In genomic region chr14:100031506-100032281, GRCh38 we compare ENCODE assay signal across 10 cellular contexts. TPM values are rescaled to one million over a fixed set of nuclear protein-coding genes. Genes with fewer than 3 reads are reported as not detected.
DNase-seq lines count a peak whose midpoint lies in the region; ATAC-seq and TF ChIP-seq lines count a peak whose summit lies in the region.
"Had no signal": no experiment of that assay in that cellular context is flagged by ENCODE, and none has a peak within 500 bp of the region (broad histone marks: within the 10 kb centered on the region; RNA-seq: fewer than 3 reads in every experiment).

No MANE protein-coding gene starts in this region.

- peaks cover 0 to 4% of the 10 kb centered on the region in 2 donors for H3K4me1 Mint-ChIP-seq in natural killer cell
- no peaks in the 10 kb centered on the region for H3K4me1 Mint-ChIP-seq in activated T-helper 1 cell treated with anti-CD3 and anti-CD28 coated beads, Interleukin-12 subunit alpha, Interleukin-12 subunit beta, Interleukin-2, Interleukin-4 antibody, amounts not matched to agents 30 ng/mL and 10 ng/mL and 1 ng/mL, durations not matched to agents 14 hours and 24 hours and 36 hours (ENCODE audit: low read depth)

- H3K4me3 Mint-ChIP-seq in natural killer cell = no peak overlapping the region
- H3K4me3 Mint-ChIP-seq in activated T-helper 1 cell treated with anti-CD3 and anti-CD28 coated beads, Interleukin-12 subunit alpha, Interleukin-12 subunit beta, Interleukin-2, Interleukin-4 antibody, amounts not matched to agents 30 ng/mL and 10 ng/mL and 1 ng/mL, durations not matched to agents 14 hours and 24 hours and 36 hours = no peak overlapping the region

- CTCF ChIA-PET in BJ (lab: Yijun Ruan, JAX) = no interaction called here

- no peaks in the 10 kb centered on the region for H3K36me3 Mint-ChIP-seq in natural killer cell
- peaks cover 9% of the 10 kb centered on the region for H3K36me3 Mint-ChIP-seq in activated T-helper 1 cell treated with anti-CD3 and anti-CD28 coated beads, Interleukin-12 subunit alpha, Interleukin-12 subunit beta, Interleukin-2, Interleukin-4 antibody, amounts not matched to agents 30 ng/mL and 10 ng/mL and 1 ng/mL, durations not matched to agents 14 hours and 24 hours and 36 hours (ENCODE audit: low read depth)

- TF ChIP-seq POLR2A in NB4 (IDR thresholded peaks at IDR 0.05; ENCODE audit: extremely low read depth, insufficient read length) = no peak

- ATAC-seq in HG03108 (IDR thresholded peaks at IDR 0.05; ENCODE audit: unreplicated experiment) = no peak
- no peak for ATAC-seq in natural killer cell

- TF ChIP-seq CTCF in BJ (IDR thresholded peaks at IDR 0.05; ENCODE audit: insufficient read depth, low read depth, low read length) (no peak), NB4 (IDR thresholded peaks at IDR 0.05; ENCODE audit: low read depth, low read length) (peak; percentile 8), epithelial cell of esophagus (IDR thresholded peaks at IDR 0.05; ENCODE audit: insufficient read depth, low read depth, low read length, missing control alignments) (no peak), natural killer cell (IDR thresholded peaks at IDR 0.05) (no peak)

- no peaks in the 10 kb centered on the region for H3K36me3 ChIP-seq in BJ (ENCODE audit: control insufficient read depth, insufficient read depth, low read length)

- H3K27me3 ChIP-seq in BJ (ENCODE audit: control insufficient read depth, insufficient read depth, low read length) = no peaks in the 10 kb centered on the region

- no peaks in the 10 kb centered on the region for H3K9me3 Mint-ChIP-seq in natural killer cell
- H3K9me3 Mint-ChIP-seq in activated T-helper 1 cell treated with anti-CD3 and anti-CD28 coated beads, Interleukin-12 subunit alpha, Interleukin-12 subunit beta, Interleukin-2, Interleukin-4 antibody, amounts not matched to agents 30 ng/mL and 10 ng/mL and 1 ng/mL, durations not matched to agents 14 hours and 24 hours and 36 hours = no peaks in the 10 kb centered on the region

- no peaks in the 10 kb centered on the region for H3K27me3 Mint-ChIP-seq in natural killer cell (ENCODE audit: low read depth in 2 of 2)
- H3K27me3 Mint-ChIP-seq in activated T-helper 1 cell treated with anti-CD3 and anti-CD28 coated beads, Interleukin-12 subunit alpha, Interleukin-12 subunit beta, Interleukin-2, Interleukin-4 antibody, amounts not matched to agents 30 ng/mL and 10 ng/mL and 1 ng/mL, durations not matched to agents 14 hours and 24 hours and 36 hours (ENCODE audit: insufficient read depth) = peaks cover 1% of the 10 kb centered on the region

- peak; percentile 96 for DNase-seq in BJ (ENCODE audit: low read depth)
- peak; percentile 80 for DNase-seq in NB4 (ENCODE audit: low read depth)
- peak; percentile 98 for DNase-seq in epithelial cell of esophagus (ENCODE audit: low read depth)
- peak; percentile 97 for DNase-seq in non-pigmented ciliary epithelial cell (ENCODE audit: low read depth)
- DNase-seq in SKM-1 treated with dmso at 0.1 percent for 144 hours (lab: John Stamatoyannopoulos, UW; ENCODE audit: unreplicated experiment) = no peak
- DNase-seq in natural killer cell = no peak
- no peak for DNase-seq in activated T-helper 1 cell treated with anti-CD3 and anti-CD28 coated beads, Interleukin-12 subunit alpha, Interleukin-12 subunit beta, Interleukin-2, Interleukin-4 antibody, amounts not matched to agents 30 ng/mL and 10 ng/mL and 1 ng/mL, durations not matched to agents 14 hours and 24 hours and 36 hours (ENCODE audit: low spot score)
- DNase-seq: effector CD4-positive, alpha-beta T cell; NCI-H774 had no signal

- H3K27ac Mint-ChIP-seq in natural killer cell = no peak overlapping the region
- no peak overlapping the region for H3K27ac Mint-ChIP-seq in activated T-helper 1 cell treated with anti-CD3 and anti-CD28 coated beads, Interleukin-12 subunit alpha, Interleukin-12 subunit beta, Interleukin-2, Interleukin-4 antibody, amounts not matched to agents 30 ng/mL and 10 ng/mL and 1 ng/mL, durations not matched to agents 14 hours and 24 hours and 36 hours

- intact Hi-C loops in natural killer cell (cut with micrococcal nuclease) = no loop called here
- intact Hi-C loops in activated T-helper 1 cell treated with anti-CD3 and anti-CD28 coated beads, Interleukin-12 subunit alpha, Interleukin-12 subunit beta, Interleukin-2, Interleukin-4 antibody, amounts not matched to agents 30 ng/mL and 10 ng/mL and 1 ng/mL, durations not matched to agents 14 hours and 24 hours and 36 hours (cut with micrococcal nuclease) = no loop called here

- POLR2A ChIA-PET in BJ (lab: Charles Lee) = no interaction called here

- H3K4me3 ChIP-seq in BJ (ENCODE audit: low read depth, low read length) = peak overlapping the region; percentile 36
- peak overlapping the region; percentile 32 for H3K4me3 ChIP-seq in NB4 (ENCODE audit: low read depth, low read length)
- peak overlapping the region; percentile 47 for H3K4me3 ChIP-seq in epithelial cell of esophagus (ENCODE audit: low read length)

RNA-seq across cellular contexts. Expression of gene EVL, which starts 33.5 kb away (rescaled TPM):
- polyA plus RNA-seq in BJ (2011; rRNA removed) = 14.2 and 18.6 TPM in 2 replicates
- polyA minus RNA-seq in BJ (2011; rRNA and poly(A)+ RNA removed) = 13.6 and 17.2 TPM in 2 replicates
- total RNA-seq in natural killer cell = 1,000 to 10,000 TPM in 1 of 3 donors, 100 to 1,000 TPM in 2; 882 to 1,108 (median 986) TPM
- total RNA-seq in activated T-helper 1 cell treated with anti-CD3 and anti-CD28 coated beads, Interleukin-12 subunit alpha, Interleukin-12 subunit beta, Interleukin-2, Interleukin-4 antibody, amounts not matched to agents 30 ng/mL and 10 ng/mL and 1 ng/mL, durations not matched to agents 14 hours and 24 hours and 36 hours = 290 and 309 TPM in 2 replicates

Comparison
In these comparisons a context has a peak if more than half of its experiments do, and no peak if none do; other contexts are left out.
1. DNase-seq: peak in BJ (single experiment), NB4 (single experiment), epithelial cell of esophagus (single experiment) and non-pigmented ciliary epithelial cell (single experiment); none in SKM-1 treated with dmso at 0.1 percent for 144 hours (single experiment), natural killer cell (single experiment) and activated T-helper 1 cell treated with anti-CD3 and anti-CD28 coated beads, Interleukin-12 subunit alpha, Interleukin-12 subunit beta, Interleukin-2, Interleukin-4 antibody, amounts not matched to agents 30 ng/mL and 10 ng/mL and 1 ng/mL, durations not matched to agents 14 hours and 24 hours and 36 hours (single experiment).
2. Peak in every context shown above with its lines, with median percentiles within 50 percentile points of each other: H3K4me3 ChIP-seq.